23 cellular contexts compared by ENCODE assay signal in the genomic region with DNA sequence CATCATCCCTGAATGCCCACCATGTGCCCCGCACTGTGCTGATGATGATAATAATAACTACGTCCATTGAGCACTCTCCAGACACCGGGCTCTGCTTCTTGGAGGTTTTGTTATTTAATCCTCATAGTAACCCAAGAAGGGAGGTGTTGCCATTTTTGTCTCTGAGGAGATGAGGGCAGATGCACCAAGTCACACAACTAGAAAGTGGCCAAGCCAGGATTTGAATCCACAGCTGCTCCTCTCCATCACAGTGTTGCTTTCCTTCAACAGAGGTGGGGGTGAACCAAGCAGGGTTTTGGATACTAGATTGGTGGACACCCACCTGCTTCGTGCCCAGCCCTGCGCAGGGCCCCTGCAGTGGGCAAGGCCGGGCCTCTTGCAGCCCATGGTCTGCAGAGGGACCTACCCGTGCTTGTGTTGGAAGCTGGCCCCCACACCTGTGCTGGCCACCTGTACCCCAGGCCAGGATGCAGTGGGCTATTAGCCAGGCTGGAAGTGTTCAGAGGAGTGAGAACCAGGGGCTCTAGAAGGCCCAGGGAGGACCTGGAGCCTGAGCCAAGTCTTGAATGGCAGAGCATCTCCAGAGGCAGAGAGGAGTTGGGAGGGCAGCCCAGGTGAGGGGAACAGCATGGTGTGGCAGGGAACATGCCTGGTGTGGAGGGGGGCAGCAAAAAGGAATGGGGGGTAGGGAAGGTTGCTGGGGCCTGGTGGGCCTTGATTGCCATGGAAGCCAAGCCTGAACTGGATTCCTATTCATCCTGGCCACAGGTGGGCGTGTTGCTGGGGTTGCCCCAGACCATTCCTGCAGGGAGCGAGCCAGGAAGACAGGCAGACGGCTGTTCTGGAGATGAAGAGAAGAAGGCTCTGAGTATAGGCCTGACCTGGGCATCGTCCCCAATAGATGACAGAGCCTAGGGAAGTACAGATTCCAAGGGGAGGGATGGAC. TPM values are rescaled to one million over a fixed set of nuclear protein-coding genes. Genes with fewer than 3 reads are reported as not detected.
DNase-seq lines count a peak whose midpoint lies in the region; ATAC-seq, FAIRE-seq and TF ChIP-seq lines count a peak whose summit lies in the region.
"Had no signal": no experiment of that assay in that cellular context is flagged by ENCODE, and none has a peak within 500 bp of the region (broad histone marks: within the 10 kb centered on the region; RNA-seq: fewer than 3 reads in every experiment).

No MANE protein-coding gene starts in this region.

- H3K9me3 Mint-ChIP-seq in activated CD4-positive, alpha-beta T cell treated with anti-CD3 and anti-CD28 coated beads, Interleukin-2, amount 10 ng/mL, durations not matched to agents 24 days and 14 days = no peaks in the 10 kb centered on the region
- no peaks in the 10 kb centered on the region for H3K9me3 Mint-ChIP-seq in progenitor cell of endocrine pancreas (ENCODE audit: low read depth)
- H3K9me3 Mint-ChIP-seq: activated naive CD8-positive, alpha-beta T cell treated with anti-CD3 and anti-CD28 coated beads, Interleukin-2, amount 50 U/mL, for 24 hours; naive B cell had no signal

- peaks cover 2% of the 10 kb centered on the region for H3K79me2 ChIP-seq in HepG2 (ENCODE audit: insufficient read depth, low read length)

- H3K4me3 ChIP-seq in NT2/D1 (ENCODE audit: insufficient read length, low read depth) (no peak overlapping the region), HepG2 (replicated peaks in 1 of 3; ENCODE audit: insufficient read depth in 1 of 3, low read depth in 2 of 3, low read length in 3 of 3) (no peak overlapping the region), prostate gland (no peak overlapping the region)
- H3K4me3 ChIP-seq: hepatocyte, lung, spleen had no signal

- H3K27me3 ChIP-seq in NT2/D1 (ENCODE audit: insufficient read depth, insufficient read length) (no peaks in the 10 kb centered on the region), HepG2 (ENCODE audit: control insufficient read depth in 1 of 2, insufficient read depth in 2 of 2, low read length in 2 of 2) (no peaks in the 10 kb centered on the region), prostate gland (replicated peaks; ENCODE audit: insufficient read depth) (no peaks in the 10 kb centered on the region)
- H3K27me3 ChIP-seq: hepatocyte, spleen had no signal

- ATAC-seq in HepG2 (no peak), Right ventricle myocardium inferior (no peak), HG02642 (IDR thresholded peaks at IDR 0.05; ENCODE audit: poor library complexity, unreplicated experiment) (no peak)
- ATAC-seq: activated naive CD8-positive, alpha-beta T cell treated with anti-CD3 and anti-CD28 coated beads, Interleukin-2, amount 50 U/mL, for 24 hours had no signal

- H3K36me3 ChIP-seq in NT2/D1 (ENCODE audit: insufficient read depth, insufficient read length, low read length) (peaks cover 49% of the 10 kb centered on the region), HepG2 (replicated peaks in 1 of 2; ENCODE audit: control insufficient read depth in 1 of 2, insufficient read depth in 2 of 2, low read length in 2 of 2) (peaks cover 0 to 2% of the 10 kb centered on the region in 2 experiments; a peak in 3 of 5 replicates), prostate gland (no peaks in the 10 kb centered on the region)

- POLR2A ChIA-PET in HepG2 (lab: Yijun Ruan, JAX) = interaction anchor here (1.6 kb wide), 1 partner anchor 11 kb away, joined by 4 read pairs; a partner anchor contains a TSS

- no TSS peak for BruUV-seq in HepG2 (replicated peaks; lab: Mats Ljungman, UMichigan)

- FAIRE-seq in HepG2 (lab: Jason Lieb, UNC) = no peak
- FAIRE-seq: A204.1, urothelium cell line had no signal

- no peaks in the 10 kb centered on the region for H3K27me3 Mint-ChIP-seq in activated CD4-positive, alpha-beta T cell treated with anti-CD3 and anti-CD28 coated beads, Interleukin-2, amount 10 ng/mL, durations not matched to agents 24 days and 14 days
- H3K27me3 Mint-ChIP-seq in progenitor cell of endocrine pancreas = no peaks in the 10 kb centered on the region
- H3K27me3 Mint-ChIP-seq: activated naive CD8-positive, alpha-beta T cell treated with anti-CD3 and anti-CD28 coated beads, Interleukin-2, amount 50 U/mL, for 24 hours; naive B cell had no signal

- in situ Hi-C loops in HepG2 (cut with HindIII; ENCODE audit: extremely low pct_ligation_motif_present, low pct_unique_long_range_greater_than_20kb) = no loop called here

- no peak overlapping the region for H2AFZ ChIP-seq in HepG2 (ENCODE audit: low read length)
- H2AFZ ChIP-seq: hepatocyte had no signal

- TF ChIP-seq POLR2A in HepG2 (IDR thresholded peaks at IDR 0.05; ENCODE audit: insufficient read depth in 1 of 2, low read depth in 2 of 2, low read length in 2 of 2) (0 out of 4 replicates have a peak, but pooled peaks of 1 of the 2 experiments have one; percentile 15), prostate gland (IDR thresholded peaks at IDR 0.05) (no peak)

- DNase-seq in activated CD4-positive, alpha-beta T cell treated with anti-CD3 and anti-CD28 coated beads, Interleukin-2, amount 10 ng/mL, durations not matched to agents 24 days and 14 days = no peak
- no peak for DNase-seq in activated CD4-positive, alpha-beta T cell treated with anti-CD3 and anti-CD28 coated beads, Interleukin-2, amount 50 U/mL, for 48 hours
- DNase-seq in NT2/D1 (ENCODE audit: low read depth, low spot score) = no peak
- no peak for DNase-seq in HepG2 (ENCODE audit: low spot score)
- no peak for DNase-seq in progenitor cell of endocrine pancreas (ENCODE audit: low spot score, unreplicated experiment)
- DNase-seq in Right ventricle myocardium inferior (ENCODE audit: missing footprints) = no peak
- DNase-seq in prostate gland (ENCODE audit: low spot score) = no peak
- DNase-seq: activated naive CD8-positive, alpha-beta T cell treated with anti-CD3 and anti-CD28 coated beads, Interleukin-2, amount 50 U/mL, for 24 hours; dermis blood vessel endothelial cell; DMS153; GF-D8; islet precursor cell; naive B cell; NCI-H524; spleen; stimulated activated CD4-positive, alpha-beta T cell treated with anti-CD3 and anti-CD28 coated beads, Interleukin-4, amount 100 ng/mL, for 4 hours had no signal

- peaks cover 23% of the 10 kb centered on the region for H3K4me1 Mint-ChIP-seq in activated CD4-positive, alpha-beta T cell treated with anti-CD3 and anti-CD28 coated beads, Interleukin-2, amount 10 ng/mL, durations not matched to agents 24 days and 14 days
- H3K4me1 Mint-ChIP-seq in progenitor cell of endocrine pancreas (ENCODE audit: low read depth) = peaks cover 11% of the 10 kb centered on the region

- H3K4me1 ChIP-seq in NT2/D1 (ENCODE audit: insufficient read depth, insufficient read length) (peaks cover 15% of the 10 kb centered on the region), HepG2 (ENCODE audit: insufficient read depth, low read length) (peaks cover 30% of the 10 kb centered on the region), prostate gland (replicated peaks) (no peaks in the 10 kb centered on the region)

- H3K27ac Mint-ChIP-seq in activated CD4-positive, alpha-beta T cell treated with anti-CD3 and anti-CD28 coated beads, Interleukin-2, amount 10 ng/mL, durations not matched to agents 24 days and 14 days = no peak overlapping the region
- H3K27ac Mint-ChIP-seq in progenitor cell of endocrine pancreas = peak overlapping the region; percentile 52
- H3K27ac Mint-ChIP-seq: activated naive CD8-positive, alpha-beta T cell treated with anti-CD3 and anti-CD28 coated beads, Interleukin-2, amount 50 U/mL, for 24 hours had no signal

- 97% methylated on average over 7 of the region's 11 CpGs for WGBS in HepG2 (ENCODE audit: low lambda C conversion rate)
- WGBS in prostate gland = 84% methylated on average over 11 of the region's 11 CpGs

- intact Hi-C loops in activated CD4-positive, alpha-beta T cell treated with anti-CD3 and anti-CD28 coated beads, Interleukin-2, amount 10 ng/mL, durations not matched to agents 24 days and 14 days (cut with micrococcal nuclease) = loop anchor here (2.0 kb wide), 1 partner anchor 69 kb away; no protein-coding TSS in a partner anchor
- intact Hi-C loops in HepG2 (cut with micrococcal nuclease; ENCODE audit: unreplicated experiment) (no loop called here), Right ventricle myocardium inferior (cut with DNase I) (no loop called here), prostate gland (cut with DNase I) (loop anchor here (5.0 kb wide), 1 partner anchor 200 kb away; a partner anchor contains a TSS)

- no peaks in the 10 kb centered on the region for H3K9me3 ChIP-seq in NT2/D1 (ENCODE audit: insufficient read depth, low read length)
- H3K9me3 ChIP-seq in HepG2 (ENCODE audit: low read length) = no peaks in the 10 kb centered on the region
- H3K9me3 ChIP-seq in prostate gland = no peaks in the 10 kb centered on the region
- H3K9me3 ChIP-seq: spleen had no signal

- TF ChIP-seq CTCF in HepG2 (CRISPR knock-in tag; IDR thresholded peaks at IDR 0.05) (no peak), progenitor cell of endocrine pancreas (IDR thresholded peaks at IDR 0.05; ENCODE audit: unreplicated experiment) (no peak), prostate gland (IDR thresholded peaks at IDR 0.05) (no peak)

- no peak overlapping the region for H3K4me2 ChIP-seq in HepG2 (ENCODE audit: low read depth, low read length)
- H3K4me2 ChIP-seq: hepatocyte had no signal

- peaks cover 11% of the 10 kb centered on the region for H3K36me3 Mint-ChIP-seq in activated CD4-positive, alpha-beta T cell treated with anti-CD3 and anti-CD28 coated beads, Interleukin-2, amount 10 ng/mL, durations not matched to agents 24 days and 14 days (ENCODE audit: low read depth)
- H3K36me3 Mint-ChIP-seq in progenitor cell of endocrine pancreas (ENCODE audit: insufficient read depth) = peaks cover 3% of the 10 kb centered on the region
- H3K36me3 Mint-ChIP-seq: naive B cell had no signal

- TF ChIP-seq EP300 in HepG2 (IDR thresholded peaks at IDR 0.05; ENCODE audit: low read depth in 2 of 2, low read length in 2 of 2) (no peak), HepG2 (CRISPR knock-in tag; IDR thresholded peaks at IDR 0.05; ENCODE audit: borderline replicate concordance) (no peak)

- CTCF ChIA-PET in HepG2 (lab: Yijun Ruan, JAX; ENCODE audit: low intra/inter-chr PET ratio, low total read pairs) = interaction anchor here (1.3 to 2.8 kb wide), 2 partner anchors 69 kb away, joined by 7 to 28 read pairs; no protein-coding TSS in a partner anchor

- H3K27ac ChIP-seq in HepG2 (ENCODE audit: extremely low read length, insufficient read depth, low read length) = no peak overlapping the region
- H3K27ac ChIP-seq in prostate gland = no peak overlapping the region
- H3K27ac ChIP-seq: hepatocyte, HL-60, spleen had no signal

- H3K9ac ChIP-seq in NT2/D1 (ENCODE audit: insufficient read length, low read depth) (peak overlapping the region; percentile 13), HepG2 (ENCODE audit: insufficient read depth, low read depth, low read length) (no peak overlapping the region)

- no peak for TF ChIP-seq RAD21 in HepG2 (CRISPR knock-in tag; IDR thresholded peaks at IDR 0.05)

- peak overlapping the region; percentile 41 for H3K4me3 Mint-ChIP-seq in activated CD4-positive, alpha-beta T cell treated with anti-CD3 and anti-CD28 coated beads, Interleukin-2, amount 10 ng/mL, durations not matched to agents 24 days and 14 days
- peak overlapping the region; percentile 57 for H3K4me3 Mint-ChIP-seq in progenitor cell of endocrine pancreas (ENCODE audit: low read depth)

- no peaks in the 10 kb centered on the region; the same call in 1 of the 2 replicates for H4K20me1 ChIP-seq in HepG2 (ENCODE audit: insufficient read depth, low read length)

RNA-seq across cellular contexts. Expression of a gene that starts 2.7 kb away (rescaled TPM):
- 97.1 and 106 TPM in 2 replicates for total RNA-seq in activated CD4-positive, alpha-beta T cell treated with anti-CD3 and anti-CD28 coated beads, Interleukin-2, amount 10 ng/mL, durations not matched to agents 24 days and 14 days
- total RNA-seq in HepG2 (2016; rRNA removed; fragmentation: Illumina TruSeq; extraction: Trizol) (48.7 and 59.8 TPM in 2 replicates), progenitor cell of endocrine pancreas (78.7 and 79.7 TPM in 2 replicates), Right ventricle myocardium inferior (15.8 TPM), prostate gland (10 to 100 TPM; 37.0 to 53.6 TPM)
- total RNA-seq in HepG2 (2016; cell fraction: cytosol; rRNA removed; fragmentation: Illumina TruSeq; extraction: Trizol; ENCODE audit: low read depth) = 23.4 and 25.5 TPM in 2 replicates
- 33.2 and 57.2 TPM in 2 replicates for total RNA-seq in HepG2 (2016; cell fraction: insoluble cytoplasmic fraction; rRNA removed; fragmentation: Illumina TruSeq; extraction: Trizol)
- total RNA-seq in HepG2 (2016; cell fraction: membrane; rRNA removed; fragmentation: Illumina TruSeq; extraction: Trizol) = 37.2 and 39.3 TPM in 2 replicates
- 41.5 and 47.9 TPM in 2 replicates for total RNA-seq in HepG2 (2016; cell fraction: nucleus; rRNA removed; fragmentation: Illumina TruSeq; extraction: Trizol)
- 38.4 and 48.4 TPM in 2 replicates for polyA plus RNA-seq in HepG2 (2011; rRNA removed)
- polyA plus RNA-seq in HepG2 (2011; cell fraction: cytosol; rRNA removed) = 24.8 and 28.9 TPM in 2 replicates
- polyA plus RNA-seq in HepG2 (2011; cell fraction: nucleus; rRNA removed) = 84.7 and 84.9 TPM in 2 replicates
- 24.0 and 27.9 TPM in 2 replicates for polyA plus RNA-seq in HepG2 (2012)
- 25.5 and 28.2 TPM in 2 replicates for polyA plus RNA-seq in HepG2 (2016; cell fraction: cytosol; fragmentation: Illumina TruSeq; extraction: Trizol; ENCODE audit: low read depth)
- 38.4 and 40.3 TPM in 2 replicates for polyA plus RNA-seq in HepG2 (2016; cell fraction: insoluble cytoplasmic fraction; fragmentation: Illumina TruSeq; extraction: Trizol; ENCODE audit: low read depth)
- polyA plus RNA-seq in HepG2 (2016; cell fraction: membrane; fragmentation: Illumina TruSeq; extraction: Trizol; ENCODE audit: low read depth) = 26.4 and 32.4 TPM in 2 replicates
- 77.0 and 84.6 TPM in 2 replicates for polyA plus RNA-seq in HepG2 (2016; cell fraction: nucleus; fragmentation: Illumina TruSeq; extraction: Trizol; ENCODE audit: insufficient read depth, low read depth)
- polyA minus RNA-seq in HepG2 (2011; rRNA and poly(A)+ RNA removed; ENCODE audit: low replicate concordance) = 109 and 188 TPM in 2 replicates
- polyA minus RNA-seq in HepG2 (2011; cell fraction: cytosol; rRNA and poly(A)+ RNA removed) = 60.2 and 62.2 TPM in 2 replicates
- 41.5 and 52.0 TPM in 2 replicates for polyA minus RNA-seq in HepG2 (2011; cell fraction: nucleus; rRNA and poly(A)+ RNA removed)

RNA-seq across cellular contexts. Expression of a gene that starts 10.8 kb away (rescaled TPM):
- 16.1 and 18.3 TPM in 2 replicates for total RNA-seq in activated CD4-positive, alpha-beta T cell treated with anti-CD3 and anti-CD28 coated beads, Interleukin-2, amount 10 ng/mL, durations not matched to agents 24 days and 14 days
- total RNA-seq in HepG2 (2016; rRNA removed; fragmentation: Illumina TruSeq; extraction: Trizol) (2.5 and 4.0 TPM in 2 replicates), progenitor cell of endocrine pancreas (16.9 and 17.8 TPM in 2 replicates), Right ventricle myocardium inferior (8.4 TPM), prostate gland (10 to 100 TPM; 23.9 to 27.0 TPM)
- 2.7 and 2.8 TPM in 2 replicates for total RNA-seq in HepG2 (2016; cell fraction: cytosol; rRNA removed; fragmentation: Illumina TruSeq; extraction: Trizol; ENCODE audit: low read depth)
- 3.3 and 4.6 TPM in 2 replicates for total RNA-seq in HepG2 (2016; cell fraction: insoluble cytoplasmic fraction; rRNA removed; fragmentation: Illumina TruSeq; extraction: Trizol)
- 4.9 and 6.2 TPM in 2 replicates for total RNA-seq in HepG2 (2016; cell fraction: membrane; rRNA removed; fragmentation: Illumina TruSeq; extraction: Trizol)
- 2.9 and 3.8 TPM in 2 replicates for total RNA-seq in HepG2 (2016; cell fraction: nucleus; rRNA removed; fragmentation: Illumina TruSeq; extraction: Trizol)
- polyA plus RNA-seq in HepG2 (2011; rRNA removed) = 2.0 and 3.1 TPM in 2 replicates
- 2.1 and 2.8 TPM in 2 replicates for polyA plus RNA-seq in HepG2 (2011; cell fraction: cytosol; rRNA removed)
- 6.4 and 6.9 TPM in 2 replicates for polyA plus RNA-seq in HepG2 (2011; cell fraction: nucleus; rRNA removed)
- polyA plus RNA-seq in HepG2 (2012) = 2.3 and 2.5 TPM in 2 replicates
- polyA plus RNA-seq in HepG2 (2016; cell fraction: cytosol; fragmentation: Illumina TruSeq; extraction: Trizol; ENCODE audit: low read depth) = 2.3 and 2.8 TPM in 2 replicates
- 2.7 and 3.9 TPM in 2 replicates for polyA plus RNA-seq in HepG2 (2016; cell fraction: insoluble cytoplasmic fraction; fragmentation: Illumina TruSeq; extraction: Trizol; ENCODE audit: low read depth)
- polyA plus RNA-seq in HepG2 (2016; cell fraction: membrane; fragmentation: Illumina TruSeq; extraction: Trizol; ENCODE audit: low read depth) = 4.7 and 4.9 TPM in 2 replicates
- 3.0 and 4.4 TPM in 2 replicates for polyA plus RNA-seq in HepG2 (2016; cell fraction: nucleus; fragmentation: Illumina TruSeq; extraction: Trizol; ENCODE audit: insufficient read depth, low read depth)
- 7.5 and 11.8 TPM in 2 replicates for polyA minus RNA-seq in HepG2 (2011; rRNA and poly(A)+ RNA removed; ENCODE audit: low replicate concordance)
- 1.6 and 2.0 TPM in 2 replicates for polyA minus RNA-seq in HepG2 (2011; cell fraction: cytosol; rRNA and poly(A)+ RNA removed)
- 6.6 and 8.0 TPM in 2 replicates for polyA minus RNA-seq in HepG2 (2011; cell fraction: nucleus; rRNA and poly(A)+ RNA removed)

RNA-seq across cellular contexts. Expression of a gene that starts 32.9 kb away (rescaled TPM):
- 17.6 and 18.3 TPM in 2 replicates for total RNA-seq in activated CD4-positive, alpha-beta T cell treated with anti-CD3 and anti-CD28 coated beads, Interleukin-2, amount 10 ng/mL, durations not matched to agents 24 days and 14 days
- total RNA-seq in HepG2 (2016; rRNA removed; fragmentation: Illumina TruSeq; extraction: Trizol) (8.1 and 14.1 TPM in 2 replicates), progenitor cell of endocrine pancreas (75.4 and 80.3 TPM in 2 replicates), Right ventricle myocardium inferior (20.9 TPM), prostate gland (100 to 1,000 TPM; 106 to 148 TPM)
- 4.8 and 5.7 TPM in 2 replicates for total RNA-seq in HepG2 (2016; cell fraction: cytosol; rRNA removed; fragmentation: Illumina TruSeq; extraction: Trizol; ENCODE audit: low read depth)
- total RNA-seq in HepG2 (2016; cell fraction: insoluble cytoplasmic fraction; rRNA removed; fragmentation: Illumina TruSeq; extraction: Trizol) = 7.6 and 12.8 TPM in 2 replicates
- total RNA-seq in HepG2 (2016; cell fraction: membrane; rRNA removed; fragmentation: Illumina TruSeq; extraction: Trizol) = 5.7 and 6.3 TPM in 2 replicates
- total RNA-seq in HepG2 (2016; cell fraction: nucleus; rRNA removed; fragmentation: Illumina TruSeq; extraction: Trizol) = 15.1 and 16.7 TPM in 2 replicates
- 11.7 and 12.1 TPM in 2 replicates for polyA plus RNA-seq in HepG2 (2011; rRNA removed)
- 6.2 and 6.5 TPM in 2 replicates for polyA plus RNA-seq in HepG2 (2011; cell fraction: cytosol; rRNA removed)
- 45.3 and 52.0 TPM in 2 replicates for polyA plus RNA-seq in HepG2 (2011; cell fraction: nucleus; rRNA removed)
- polyA plus RNA-seq in HepG2 (2012) = 6.7 and 8.6 TPM in 2 replicates
- polyA plus RNA-seq in HepG2 (2016; cell fraction: cytosol; fragmentation: Illumina TruSeq; extraction: Trizol; ENCODE audit: low read depth) = 0.54 and 0.81 TPM in 2 replicates
- 5.3 and 8.5 TPM in 2 replicates for polyA plus RNA-seq in HepG2 (2016; cell fraction: insoluble cytoplasmic fraction; fragmentation: Illumina TruSeq; extraction: Trizol; ENCODE audit: low read depth)
- polyA plus RNA-seq in HepG2 (2016; cell fraction: membrane; fragmentation: Illumina TruSeq; extraction: Trizol; ENCODE audit: low read depth) = 1.8 and 2.2 TPM in 2 replicates
- 24.8 and 29.8 TPM in 2 replicates for polyA plus RNA-seq in HepG2 (2016; cell fraction: nucleus; fragmentation: Illumina TruSeq; extraction: Trizol; ENCODE audit: insufficient read depth, low read depth)
- polyA minus RNA-seq in HepG2 (2011; rRNA and poly(A)+ RNA removed; ENCODE audit: low replicate concordance) = 19.0 and 43.1 TPM in 2 replicates
- polyA minus RNA-seq in HepG2 (2011; cell fraction: cytosol; rRNA and poly(A)+ RNA removed) = 10.1 and 10.6 TPM in 2 replicates
- polyA minus RNA-seq in HepG2 (2011; cell fraction: nucleus; rRNA and poly(A)+ RNA removed) = 24.6 and 34.3 TPM in 2 replicates

RNA-seq across cellular contexts. Expression of a gene that starts 38.9 kb away (rescaled TPM):
- 102 TPM in 2 replicates for total RNA-seq in activated CD4-positive, alpha-beta T cell treated with anti-CD3 and anti-CD28 coated beads, Interleukin-2, amount 10 ng/mL, durations not matched to agents 24 days and 14 days
- total RNA-seq in HepG2 (2016; rRNA removed; fragmentation: Illumina TruSeq; extraction: Trizol) (176 and 220 TPM in 2 replicates), progenitor cell of endocrine pancreas (54.3 and 59.1 TPM in 2 replicates), Right ventricle myocardium inferior (58.7 TPM), prostate gland (10 to 100 TPM; 44.2 to 51.2 TPM)
- 133 and 141 TPM in 2 replicates for total RNA-seq in HepG2 (2016; cell fraction: cytosol; rRNA removed; fragmentation: Illumina TruSeq; extraction: Trizol; ENCODE audit: low read depth)
- total RNA-seq in HepG2 (2016; cell fraction: insoluble cytoplasmic fraction; rRNA removed; fragmentation: Illumina TruSeq; extraction: Trizol) = 177 and 218 TPM in 2 replicates
- 207 and 224 TPM in 2 replicates for total RNA-seq in HepG2 (2016; cell fraction: membrane; rRNA removed; fragmentation: Illumina TruSeq; extraction: Trizol)
- total RNA-seq in HepG2 (2016; cell fraction: nucleus; rRNA removed; fragmentation: Illumina TruSeq; extraction: Trizol) = 59.8 and 61.7 TPM in 2 replicates
- polyA plus RNA-seq in HepG2 (2011; rRNA removed) = 59.1 and 72.9 TPM in 2 replicates
- 47.3 and 64.8 TPM in 2 replicates for polyA plus RNA-seq in HepG2 (2011; cell fraction: cytosol; rRNA removed)
- polyA plus RNA-seq in HepG2 (2011; cell fraction: nucleus; rRNA removed) = 29.2 and 31.9 TPM in 2 replicates
- 61.7 and 65.2 TPM in 2 replicates for polyA plus RNA-seq in HepG2 (2012)
- 196 and 219 TPM in 2 replicates for polyA plus RNA-seq in HepG2 (2016; cell fraction: cytosol; fragmentation: Illumina TruSeq; extraction: Trizol; ENCODE audit: low read depth)
- polyA plus RNA-seq in HepG2 (2016; cell fraction: insoluble cytoplasmic fraction; fragmentation: Illumina TruSeq; extraction: Trizol; ENCODE audit: low read depth) = 200 and 221 TPM in 2 replicates
- polyA plus RNA-seq in HepG2 (2016; cell fraction: membrane; fragmentation: Illumina TruSeq; extraction: Trizol; ENCODE audit: low read depth) = 191 and 200 TPM in 2 replicates
- 108 and 120 TPM in 2 replicates for polyA plus RNA-seq in HepG2 (2016; cell fraction: nucleus; fragmentation: Illumina TruSeq; extraction: Trizol; ENCODE audit: insufficient read depth, low read depth)
- 32.6 and 71.9 TPM in 2 replicates for polyA minus RNA-seq in HepG2 (2011; rRNA and poly(A)+ RNA removed; ENCODE audit: low replicate concordance)
- polyA minus RNA-seq in HepG2 (2011; cell fraction: cytosol; rRNA and poly(A)+ RNA removed) = 12.0 and 13.8 TPM in 2 replicates
- 4.4 and 5.2 TPM in 2 replicates for polyA minus RNA-seq in HepG2 (2011; cell fraction: nucleus; rRNA and poly(A)+ RNA removed)

RNA-seq across cellular contexts. Expression of a gene that starts 56.7 kb away (rescaled TPM):
- 0.09 TPM in 1 of 2 replicates, not detected in the other for total RNA-seq in activated CD4-positive, alpha-beta T cell treated with anti-CD3 and anti-CD28 coated beads, Interleukin-2, amount 10 ng/mL, durations not matched to agents 24 days and 14 days
- not detected in 2 replicates for total RNA-seq in HepG2 (2016; rRNA removed; fragmentation: Illumina TruSeq; extraction: Trizol)
- total RNA-seq in HepG2 (2016; cell fraction: cytosol; rRNA removed; fragmentation: Illumina TruSeq; extraction: Trizol; ENCODE audit: low read depth) = not detected in 2 replicates
- total RNA-seq in HepG2 (2016; cell fraction: insoluble cytoplasmic fraction; rRNA removed; fragmentation: Illumina TruSeq; extraction: Trizol) = not detected in 2 replicates
- total RNA-seq in HepG2 (2016; cell fraction: membrane; rRNA removed; fragmentation: Illumina TruSeq; extraction: Trizol) = not detected in 2 replicates
- total RNA-seq in HepG2 (2016; cell fraction: nucleus; rRNA removed; fragmentation: Illumina TruSeq; extraction: Trizol) = not detected in 2 replicates
- not detected in 2 replicates for polyA plus RNA-seq in HepG2 (2011; rRNA removed)
- not detected in 2 replicates for polyA plus RNA-seq in HepG2 (2011; cell fraction: cytosol; rRNA removed)
- not detected in 2 replicates for polyA plus RNA-seq in HepG2 (2011; cell fraction: nucleus; rRNA removed)
- not detected in 2 replicates for polyA plus RNA-seq in HepG2 (2012)
- polyA plus RNA-seq in HepG2 (2016; cell fraction: cytosol; fragmentation: Illumina TruSeq; extraction: Trizol; ENCODE audit: low read depth) = not detected in 2 replicates
- polyA plus RNA-seq in HepG2 (2016; cell fraction: insoluble cytoplasmic fraction; fragmentation: Illumina TruSeq; extraction: Trizol; ENCODE audit: low read depth) = not detected in 2 replicates
- not detected in 2 replicates for polyA plus RNA-seq in HepG2 (2016; cell fraction: membrane; fragmentation: Illumina TruSeq; extraction: Trizol; ENCODE audit: low read depth)
- not detected in 2 replicates for polyA plus RNA-seq in HepG2 (2016; cell fraction: nucleus; fragmentation: Illumina TruSeq; extraction: Trizol; ENCODE audit: insufficient read depth, low read depth)
- polyA minus RNA-seq in HepG2 (2011; rRNA and poly(A)+ RNA removed; ENCODE audit: low replicate concordance) = 0.51 TPM in 1 of 2 replicates, not detected in the other
- polyA minus RNA-seq in HepG2 (2011; cell fraction: cytosol; rRNA and poly(A)+ RNA removed) = not detected in 2 replicates
- polyA minus RNA-seq in HepG2 (2011; cell fraction: nucleus; rRNA and poly(A)+ RNA removed) = not detected in 2 replicates
- not detected in 2 replicates for total RNA-seq in progenitor cell of endocrine pancreas
- total RNA-seq in Right ventricle myocardium inferior = not detected
- under 1 TPM in 1 of 2 donors, not detected in 1; 0.74 TPM for total RNA-seq in prostate gland
- total RNA-seq: dermis blood vessel endothelial cell, hepatocyte, subcutaneous adipose tissue had no signal

Comparison
In these comparisons a context has a peak if more than half of its experiments do, and no peak if none do; other contexts are left out.
1. intact Hi-C loops: an anchor here in activated CD4-positive, alpha-beta T cell treated with anti-CD3 and anti-CD28 coated beads, Interleukin-2, amount 10 ng/mL, durations not matched to agents 24 days and 14 days (2.0 kb wide) and prostate gland (5.0 kb wide); none called in HepG2 and Right ventricle myocardium inferior.